ENCODE assay signal across 1 cellular context in the genomic region with DNA sequence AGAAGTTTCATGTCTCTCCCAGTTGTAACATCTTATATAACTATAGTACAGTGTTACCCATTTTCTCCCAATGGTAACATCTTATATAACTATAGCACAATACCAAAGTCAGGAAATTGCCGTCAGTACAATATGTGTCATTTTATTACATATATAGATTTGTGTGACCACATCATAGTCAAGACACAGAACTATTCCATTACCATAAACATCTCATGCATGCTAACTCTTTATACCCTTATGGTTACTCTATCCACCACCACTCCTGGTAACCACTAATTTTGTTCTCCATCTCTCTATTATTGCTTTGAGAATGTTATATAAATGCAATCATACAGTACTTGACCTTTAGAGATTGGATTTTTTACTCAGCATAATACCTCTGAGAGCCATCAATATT.
TF ChIP-seq lines count a peak whose summit lies in the region.

No MANE protein-coding gene starts in this region.

TF ChIP-seq in GM12878, 131 proteins besides CTCF, POLR2A, EP300 and RAD21:
- peak; percentile 40; the same call in 1 of the 2 replicates for TF ChIP-seq RUNX3 (IDR thresholded peaks at IDR 0.05; ENCODE audit: low read length)
- TF ChIP-seq SUPT20H (IDR thresholded peaks at IDR 0.05; ENCODE audit: borderline replicate concordance, control insufficient read depth, low read depth, low read length), result no peak
